Comparison of ENCODE assay signal across 24 cellular contexts in genomic region chr2:241744028-241744754, GRCh38. TPM values are rescaled to one million over a fixed set of nuclear protein-coding genes. Genes with fewer than 3 reads are reported as not detected.
A peak's percentile ranks its signal among the peaks of the same experiment; 100 is the strongest.
DNase-seq lines count a peak whose midpoint lies in the region; ATAC-seq, FAIRE-seq and TF ChIP-seq lines count a peak whose summit lies in the region.
"Had no signal": no experiment of that assay in that cellular context is flagged by ENCODE, and none has a peak within 500 bp of the region (broad histone marks: within the 10 kb centered on the region; RNA-seq: fewer than 3 reads in every experiment).

No MANE protein-coding gene starts in this region.

- BruUV-seq in PC-3 (replicated peaks; lab: Mats Ljungman, UMichigan): no TSS peak

- no peaks in the 10 kb centered on the region for H3F3A ChIP-seq in PC-3 (ENCODE audit: low read length, unreplicated experiment)

- H3K27ac Mint-ChIP-seq in T-helper 17 cell: peak overlapping the region; percentile 80
- H3K27ac Mint-ChIP-seq in CD8-positive, alpha-beta T cell: no peak overlapping the region
- H3K27ac Mint-ChIP-seq: B cell; CD4-positive, alpha-beta T cell; HFFc6; IgD-negative memory B cell had no signal

- peak overlapping the region; percentile 92 for H3K4me2 ChIP-seq in BLaER1
- no peak overlapping the region for H3K4me2 ChIP-seq in PC-3 (ENCODE audit: low read length)

- peaks cover 44% of the 10 kb centered on the region for H3K36me3 ChIP-seq in BLaER1
- H3K36me3 ChIP-seq in right lobe of liver: peaks cover 0 to 20% (median 0%) of the 10 kb centered on the region in 4 donors
- H3K36me3 ChIP-seq in CD8-positive, alpha-beta T cell (ENCODE audit: insufficient read depth, low read length): peaks cover 12% of the 10 kb centered on the region
- no peaks in the 10 kb centered on the region; the same call in 1 of the 2 replicates for H3K36me3 ChIP-seq in PC-3 (ENCODE audit: low read depth, low read length)

- H4K20me1 ChIP-seq in BLaER1 (peaks cover 58% of the 10 kb centered on the region), PC-3 (ENCODE audit: low read length) (peaks cover 12% of the 10 kb centered on the region; the same call in 1 of the 2 replicates)

- H3K27ac ChIP-seq in BLaER1 (peak overlapping the region; percentile 49), right lobe of liver (peak overlapping the region in 1 of 3 donors; percentile 8), PC-3 (ENCODE audit: low read length) (no peak overlapping the region)
- no peak overlapping the region for H3K27ac ChIP-seq in CD8-positive, alpha-beta T cell (ENCODE audit: low read depth, low read length)
- H3K27ac ChIP-seq: C4-2B had no signal

- ATAC-seq in T-helper 17 cell (no peak), right lobe of liver (peak in 3 of 4 donors; percentile 25 to 69 (median 32)), HG02870 (IDR thresholded peaks at IDR 0.05; ENCODE audit: unreplicated experiment) (no peak), PC-3 (no peak)
- no peak for ATAC-seq in CD8-positive, alpha-beta T cell
- ATAC-seq: HCT116 had no signal

- DNase-seq in T-helper 17 cell: no peak
- peak in 1 of 3 donors; percentile 52 for DNase-seq in right lobe of liver
- no peak for DNase-seq in hippocampal formation (lab: John Stamatoyannopoulos, UW)
- DNase-seq in CD8-positive, alpha-beta T cell: no peak
- DNase-seq in PC-3: no peak
- DNase-seq: CD4-positive, alpha-beta T cell; DMS153; DMS79; GDM1; GOT3; H7; HFFc6 had no signal

- no peak overlapping the region for H3K4me3 Mint-ChIP-seq in T-helper 17 cell
- no peak overlapping the region for H3K4me3 Mint-ChIP-seq in CD8-positive, alpha-beta T cell
- H3K4me3 Mint-ChIP-seq: B cell; CD4-positive, alpha-beta T cell; HFFc6; IgD-negative memory B cell had no signal

- H3K27me3 Mint-ChIP-seq in T-helper 17 cell: no peaks in the 10 kb centered on the region
- H3K27me3 Mint-ChIP-seq in CD8-positive, alpha-beta T cell (ENCODE audit: low read depth): no peaks in the 10 kb centered on the region
- H3K27me3 Mint-ChIP-seq: B cell; CD4-positive, alpha-beta T cell; IgD-negative memory B cell had no signal

- 71% methylated on average over 8 of the region's 24 CpGs for WGBS in right lobe of liver (ENCODE audit: insufficient coverage, low coverage, low lambda C conversion rate, missing lambda C conversion rate)

- CTCF ChIA-PET in CD8-positive, alpha-beta T cell (lab: Charles Lee): interaction anchor here (1.0 to 1.2 kb wide), 2 partner anchors 11 to 134 kb away, joined by 3 read pairs; no protein-coding TSS in a partner anchor
- CTCF ChIA-PET in PC-3 (lab: Charles Lee): no interaction called here

- H3K4me1 ChIP-seq in BLaER1: peaks cover 81% of the 10 kb centered on the region
- H3K4me1 ChIP-seq in right lobe of liver: peaks cover 0 to 20% (median 0%) of the 10 kb centered on the region in 4 donors
- peaks cover 22% of the 10 kb centered on the region for H3K4me1 ChIP-seq in CD8-positive, alpha-beta T cell (ENCODE audit: insufficient read depth, low read length)
- peaks cover 18% of the 10 kb centered on the region for H3K4me1 ChIP-seq in PC-3 (ENCODE audit: insufficient read depth, low read length)

- TF ChIP-seq CTCF in right lobe of liver (IDR thresholded peaks at IDR 0.05): no peak
- no peak for TF ChIP-seq CTCF in CD8-positive, alpha-beta T cell (IDR thresholded peaks at IDR 0.05)
- TF ChIP-seq CTCF in PC-3 (conservative IDR thresholded peaks at IDR 0.05; ENCODE audit: low read depth, low read length): no peak

- H3K27me3 ChIP-seq in BLaER1: no peaks in the 10 kb centered on the region
- H3K27me3 ChIP-seq in right lobe of liver: no peaks in the 10 kb centered on the region
- no peaks in the 10 kb centered on the region for H3K27me3 ChIP-seq in CD8-positive, alpha-beta T cell (ENCODE audit: insufficient read depth, low read length)
- H3K27me3 ChIP-seq in PC-3 (ENCODE audit: low read length): no peaks in the 10 kb centered on the region

- no peaks in the 10 kb centered on the region for H3K9me2 ChIP-seq in PC-3 (replicated peaks; ENCODE audit: low read length)

- peaks cover 9% of the 10 kb centered on the region; the same call in 1 of the 2 replicates for H3K9me3 ChIP-seq in BLaER1
- H3K9me3 ChIP-seq in T-helper 17 cell (ENCODE audit: control insufficient read depth, low read length, poor library complexity, severe bottlenecking): no peaks in the 10 kb centered on the region
- H3K9me3 ChIP-seq in right lobe of liver: no peaks in the 10 kb centered on the region
- H3K9me3 ChIP-seq in CD8-positive, alpha-beta T cell (ENCODE audit: low read length): no peaks in the 10 kb centered on the region
- no peaks in the 10 kb centered on the region for H3K9me3 ChIP-seq in PC-3 (ENCODE audit: low read length)

- TF ChIP-seq POLR2A in right lobe of liver (IDR thresholded peaks at IDR 0.05): no peak

- peaks cover 9% of the 10 kb centered on the region for H3K36me3 Mint-ChIP-seq in T-helper 17 cell (ENCODE audit: low read depth)
- peaks cover 40% of the 10 kb centered on the region for H3K36me3 Mint-ChIP-seq in CD8-positive, alpha-beta T cell

- no peak overlapping the region for H2AFZ ChIP-seq in PC-3 (ENCODE audit: low read length)

- peaks cover 13% of the 10 kb centered on the region for H3K4me1 Mint-ChIP-seq in T-helper 17 cell
- peaks cover 19% of the 10 kb centered on the region for H3K4me1 Mint-ChIP-seq in CD8-positive, alpha-beta T cell (ENCODE audit: low read depth)

- H3K9me3 Mint-ChIP-seq in CD8-positive, alpha-beta T cell: no peaks in the 10 kb centered on the region
- H3K9me3 Mint-ChIP-seq: CD4-positive, alpha-beta T cell; IgD-negative memory B cell had no signal

- peak; percentile 94 for FAIRE-seq in islet of Langerhans (lab: Jason Lieb, UNC)
- FAIRE-seq: GM12892, GM18507, HTR-8/SVneo had no signal

- H3K79me2 ChIP-seq in PC-3 (ENCODE audit: low read length): 0 out of 2 replicates have a peak, but pooled peaks cover 2% of the 10 kb centered on the region

- peak overlapping the region; percentile 57 for H3K9ac ChIP-seq in BLaER1
- H3K9ac ChIP-seq in PC-3 (ENCODE audit: low read length): no peak overlapping the region

- peak overlapping the region; percentile 15; the same call in 1 of the 2 replicates for H3K4me3 ChIP-seq in BLaER1
- H3K4me3 ChIP-seq in right lobe of liver: no peak overlapping the region
- no peak overlapping the region for H3K4me3 ChIP-seq in CD8-positive, alpha-beta T cell (ENCODE audit: low read depth, low read length)
- H3K4me3 ChIP-seq in PC-3 (ENCODE audit: low read length): no peak overlapping the region

- POLR2A ChIA-PET in CD8-positive, alpha-beta T cell (lab: Charles Lee): no interaction called here
- POLR2A ChIA-PET in PC-3 (lab: Charles Lee; ENCODE audit: unreplicated experiment): no interaction called here

- intact Hi-C loops in right lobe of liver (cut with DNase I): no loop called here
- intact Hi-C loops in CD8-positive, alpha-beta T cell (cut with DNase I, micrococcal nuclease): no loop called here
- intact Hi-C loops in PC-3 (cut with micrococcal nuclease): no loop called here

RNA-seq across cellular contexts. Expression of gene D2HGDH, which starts 9.8 kb away (rescaled TPM):
- total RNA-seq in T-helper 17 cell (10 to 100 TPM; 28.0 to 32.6 TPM), right lobe of liver (10 to 100 TPM; 18.9 to 38.6 (median 25.9) TPM), PC-3 (2014; rRNA removed) (28.5 and 51.2 TPM in 2 replicates)
- total RNA-seq in CD8-positive, alpha-beta T cell: 10 to 100 TPM; 41.6 to 46.4 TPM

RNA-seq across cellular contexts. Expression of gene GAL3ST2, which starts 32.4 kb away (rescaled TPM):
- total RNA-seq in T-helper 17 cell: 1 to 10 TPM; 2.2 to 2.4 TPM
- under 1 TPM in 3 of 6 experiments, not detected in 3; 0.53 to 0.83 (median 0.70) TPM for total RNA-seq in right lobe of liver
- 1 to 10 TPM in 1 of 2 experiments, under 1 TPM in 1; 0.81 to 1.1 TPM for total RNA-seq in CD8-positive, alpha-beta T cell
- total RNA-seq in PC-3 (2014; rRNA removed): not detected in 2 replicates
- total RNA-seq: A172, B cell, Daoy had no signal

RNA-seq across cellular contexts. Expression of gene ING5, which starts 42.4 kb away (rescaled TPM):
- total RNA-seq in T-helper 17 cell (10 to 100 TPM; 50.2 to 60.8 TPM), right lobe of liver (10 to 100 TPM in 5 of 6 experiments, 1 to 10 TPM in 1; 8.2 to 20.3 (median 13.0) TPM), PC-3 (2014; rRNA removed) (30.2 and 32.1 TPM in 2 replicates)
- 10 to 100 TPM; 32.5 to 34.9 TPM for total RNA-seq in CD8-positive, alpha-beta T cell

RNA-seq across cellular contexts. Expression of gene DTYMK, which starts 57.6 kb away (rescaled TPM):
- total RNA-seq in T-helper 17 cell (10 to 100 TPM; 11.9 TPM), right lobe of liver (10 to 100 TPM in 5 of 6 experiments, 1 to 10 TPM in 1; 9.9 to 21.5 (median 10.4) TPM), PC-3 (2014; rRNA removed) (130 and 155 TPM in 2 replicates)
- 1 to 10 TPM; 3.7 to 6.0 TPM for total RNA-seq in CD8-positive, alpha-beta T cell

Comparison
In these comparisons a context has a peak if more than half of its experiments do, and no peak if none do; other contexts are left out.
1. ATAC-seq: peak in right lobe of liver (3 of 4); none in T-helper 17 cell (single experiment), HG02870 (single experiment), CD8-positive, alpha-beta T cell (single experiment) and PC-3 (single experiment).